11 cellular contexts compared by ENCODE assay signal in the genomic region with DNA sequence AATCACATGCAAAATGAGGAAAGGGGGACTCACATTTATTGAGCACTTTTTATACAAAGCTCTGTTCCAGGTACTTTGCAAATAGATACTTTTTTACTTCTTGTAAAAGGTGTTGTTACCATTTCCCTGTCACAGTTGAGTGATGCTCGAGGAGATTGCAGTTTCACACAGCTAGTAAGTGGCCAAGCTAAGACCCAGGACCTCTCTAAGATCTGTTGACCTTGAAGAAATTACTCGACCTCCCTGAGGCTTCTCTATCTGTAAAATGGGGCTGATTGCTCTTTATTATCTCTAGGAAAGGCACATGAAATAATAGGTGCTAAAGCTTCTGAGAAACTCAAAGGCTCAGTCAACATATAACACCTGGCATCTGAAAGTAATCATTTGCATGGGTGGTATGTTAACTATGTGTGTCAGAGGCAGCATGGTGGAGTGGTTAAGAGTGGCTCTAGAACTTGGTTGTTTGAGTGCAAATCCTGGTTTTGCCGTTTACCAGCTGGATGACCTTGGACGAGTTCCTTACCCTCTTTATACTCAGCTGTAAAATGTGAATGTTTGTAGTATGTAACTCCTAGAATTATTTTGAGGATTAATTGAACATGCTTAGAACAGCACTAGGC. TPM values are rescaled to one million over a fixed set of nuclear protein-coding genes. Genes with fewer than 3 reads are reported as not detected.
A peak's percentile ranks its signal among the peaks of the same experiment; 100 is the strongest.
DNase-seq lines count a peak whose midpoint lies in the region; ATAC-seq, FAIRE-seq and TF ChIP-seq lines count a peak whose summit lies in the region.
"Had no signal": no experiment of that assay in that cellular context is flagged by ENCODE, and none has a peak within 500 bp of the region (broad histone marks: within the 10 kb centered on the region; RNA-seq: fewer than 3 reads in every experiment).

No MANE protein-coding gene starts in this region.

- peak; percentile 29 for DNase-seq in H7
- no peak for DNase-seq in pancreas
- no peak for DNase-seq in NCI-H1694 (lab: John Stamatoyannopoulos, UW)
- DNase-seq in ascending aorta (ENCODE audit: low spot score in 2 of 2), result no peak
- DNase-seq: brain microvascular endothelial cell, mammary epithelial cell, SHP77 treated with DMSO at 0.1 percent for 48 hours had no signal

- H3K4me3 ChIP-seq in H7 (ENCODE audit: insufficient read depth, low read depth, low read length) (no peak overlapping the region), pancreas (no peak overlapping the region), ascending aorta (no peak overlapping the region)

- peak; percentile 67 for ATAC-seq in GM18909 (IDR thresholded peaks at IDR 0.05; ENCODE audit: poor library complexity, unreplicated experiment)
- ATAC-seq in HG03571 (IDR thresholded peaks at IDR 0.05; ENCODE audit: unreplicated experiment), result peak; percentile 65
- ATAC-seq in pancreas, result peak in 3 of 4 donors; percentile 43 to 53 (median 53)
- no peak for ATAC-seq in GM18505 (IDR thresholded peaks at IDR 0.05; ENCODE audit: unreplicated experiment)
- ATAC-seq: sciatic nerve had no signal

- TF ChIP-seq POLR2A in GM18505 (IDR thresholded peaks at IDR 0.05; ENCODE audit: borderline replicate concordance, extremely low read depth, insufficient read depth, insufficient read length), result no peak

- H3K36me3 ChIP-seq in H7 (replicated peaks; ENCODE audit: control insufficient read depth, insufficient read depth, low read length), result no peaks in the 10 kb centered on the region
- no peaks in the 10 kb centered on the region for H3K36me3 ChIP-seq in pancreas
- H3K36me3 ChIP-seq in ascending aorta, result peaks cover 6 to 19% of the 10 kb centered on the region in 2 donors

- 35 to 39% methylated on average over 4 of the region's 4 CpGs for WGBS in pancreas, 2 donors

- H3K4me1 ChIP-seq in pancreas (no peaks in the 10 kb centered on the region), ascending aorta (no peaks in the 10 kb centered on the region)

- no peaks in the 10 kb centered on the region for H3K9me3 ChIP-seq in pancreas
- H3K9me3 ChIP-seq in ascending aorta, result no peaks in the 10 kb centered on the region

- H3K27me3 ChIP-seq in H7 (ENCODE audit: control insufficient read depth, insufficient read depth, low read length) (no peaks in the 10 kb centered on the region), pancreas (no peaks in the 10 kb centered on the region), ascending aorta (no peaks in the 10 kb centered on the region)
- H3K27me3 ChIP-seq: brain microvascular endothelial cell had no signal

- no peak for FAIRE-seq in pancreas (lab: Jason Lieb, UNC)

- TF ChIP-seq CTCF in pancreas (IDR thresholded peaks at IDR 0.05), result no peak
- TF ChIP-seq CTCF in ascending aorta (IDR thresholded peaks at IDR 0.05), result no peak

- H3K27ac ChIP-seq in pancreas (no peak overlapping the region), ascending aorta (no peak overlapping the region)
- H3K27ac ChIP-seq: brain microvascular endothelial cell had no signal

- intact Hi-C loops in pancreas (cut with DNase I), result no loop called here
- intact Hi-C loops in ascending aorta (cut with DNase I), result no loop called here

RNA-seq across cellular contexts. Expression of gene IFT81, which starts 41.5 kb away (rescaled TPM):
- 7.0 and 11.3 TPM in 2 replicates for total RNA-seq in H7 (2014; rRNA removed; shearing (Covaris generic))
- 1 to 10 TPM; 2.1 to 5.9 (median 3.4) TPM for total RNA-seq in pancreas
- 1 to 10 TPM; 2.5 to 7.2 TPM for polyA plus RNA-seq in pancreas
- 12.0 TPM for total RNA-seq in ascending aorta
